ENCODE assay signal across 2 cellular contexts in the genomic region with DNA sequence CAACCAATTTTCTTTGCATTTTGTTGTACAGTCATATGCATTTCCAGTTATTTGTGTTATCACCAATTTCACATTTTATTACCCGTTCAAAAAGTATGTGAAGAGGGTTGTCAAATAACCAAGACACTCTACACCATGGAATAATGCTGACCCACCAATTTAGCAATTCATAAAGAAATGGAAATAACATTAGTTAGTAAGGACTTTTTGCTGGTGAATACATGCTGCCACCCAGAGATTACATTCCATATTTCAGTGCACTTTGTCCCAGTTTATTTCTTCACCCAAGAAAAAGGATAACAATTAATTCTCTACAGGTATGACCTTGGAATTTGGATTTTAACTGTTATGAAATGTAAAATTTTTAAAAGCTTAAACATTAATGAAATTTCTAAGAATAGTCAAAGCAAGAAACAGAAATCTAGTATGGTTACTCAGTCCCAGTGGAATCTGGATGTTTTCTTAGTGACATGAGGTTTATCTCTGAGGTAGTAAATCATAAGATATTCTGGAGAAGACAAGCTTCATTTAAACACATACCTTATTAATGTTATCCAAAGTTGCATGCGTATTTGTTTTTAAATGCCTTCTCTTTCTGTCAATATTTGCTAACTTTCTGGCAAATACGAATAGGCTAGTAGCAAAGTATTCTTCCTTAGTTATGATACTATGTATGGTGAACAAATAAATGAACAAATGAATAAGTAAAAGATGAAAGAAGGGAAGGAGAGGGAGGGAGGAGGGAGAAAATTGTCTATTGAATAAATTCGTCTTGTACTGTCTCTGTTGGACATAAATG.
TF ChIP-seq lines count a peak whose summit lies in the region.

No MANE protein-coding gene starts in this region.

TF ChIP-seq in HepG2, 621 proteins besides CTCF, POLR2A, EP300 and RAD21 (continues in another document):
- TF ChIP-seq PRMT3 (CRISPR knock-in tag; IDR thresholded peaks at IDR 0.05; ENCODE audit: borderline replicate concordance, low read depth) (no peak), CHD4 (IDR thresholded peaks at IDR 0.05; ENCODE audit: borderline replicate concordance, low read length) (no peak), MAFF (IDR thresholded peaks at IDR 0.05; ENCODE audit: low read depth, low read length) (peak; percentile 66), SCMH1 (CRISPR knock-in tag; IDR thresholded peaks at IDR 0.05; ENCODE audit: borderline replicate concordance) (no peak), PPARG (CRISPR knock-in tag; conservative IDR thresholded peaks at IDR 0.05) (peak; percentile 56), ZNF776 (CRISPR knock-in tag; IDR thresholded peaks at IDR 0.05) (no peak), TAF15 (IDR thresholded peaks at IDR 0.05; ENCODE audit: low read depth, low read length, poor library complexity, severe bottlenecking) (no peak), ZNF616 (CRISPR knock-in tag; IDR thresholded peaks at IDR 0.05; ENCODE audit: low read depth) (no peak), ZNF552 (CRISPR knock-in tag; IDR thresholded peaks at IDR 0.05; ENCODE audit: borderline replicate concordance) (no peak), DNMT1 (CRISPR knock-in tag; IDR thresholded peaks at IDR 0.05) (no peak), ZNF232 (CRISPR knock-in tag; IDR thresholded peaks at IDR 0.05; ENCODE audit: borderline replicate concordance) (no peak), ZBTB1 (CRISPR knock-in tag; IDR thresholded peaks at IDR 0.05; ENCODE audit: borderline replicate concordance) (no peak), ZNF761 (CRISPR knock-in tag; conservative IDR thresholded peaks at IDR 0.05) (no peak), HOXD1 (CRISPR knock-in tag; IDR thresholded peaks at IDR 0.05) (no peak), ZNF496 (CRISPR knock-in tag; IDR thresholded peaks at IDR 0.05; ENCODE audit: insufficient replicate concordance) (no peak), HES4 (CRISPR knock-in tag; IDR thresholded peaks at IDR 0.05; ENCODE audit: borderline replicate concordance) (no peak), ETV6 (CRISPR knock-in tag; conservative IDR thresholded peaks at IDR 0.05) (no peak), ZNF530 (CRISPR knock-in tag; IDR thresholded peaks at IDR 0.05; ENCODE audit: low read depth) (no peak), ZNF468 (CRISPR knock-in tag; IDR thresholded peaks at IDR 0.05) (no peak), CHCHD3 (CRISPR knock-in tag; IDR thresholded peaks at IDR 0.05) (no peak), TP53 (CRISPR knock-in tag; conservative IDR thresholded peaks at IDR 0.05) (no peak), FOXA3 (CRISPR knock-in tag; IDR thresholded peaks at IDR 0.05) (0 out of 2 replicates have a peak, but pooled peaks have one; percentile 13), PHF20 (CRISPR knock-in tag; IDR thresholded peaks at IDR 0.05) (no peak), MAFK (conservative IDR thresholded peaks at IDR 0.05 in 1 of 2, IDR thresholded peaks at IDR 0.05 in 1 of 2; ENCODE audit: low read length in 2 of 2) (peak; percentile 74 to 85), PHF5A (CRISPR knock-in tag; IDR thresholded peaks at IDR 0.05; ENCODE audit: low read depth, unreplicated experiment) (no peak), FOXM1 (CRISPR knock-in tag; IDR thresholded peaks at IDR 0.05) (no peak), FOXJ3 (CRISPR knock-in tag; IDR thresholded peaks at IDR 0.05; ENCODE audit: borderline replicate concordance) (peak; percentile 29; the same call in 1 of the 2 replicates), SRSF9 (IDR thresholded peaks at IDR 0.05; ENCODE audit: borderline replicate concordance, insufficient read depth, low read depth, low read length, poor library complexity, severe bottlenecking) (no peak), CEBPG (CRISPR knock-in tag; IDR thresholded peaks at IDR 0.05) (no peak), MIER2 (CRISPR knock-in tag; IDR thresholded peaks at IDR 0.05) (no peak), ZNF792 (CRISPR knock-in tag; IDR thresholded peaks at IDR 0.05) (no peak), RBAK (CRISPR knock-in tag; IDR thresholded peaks at IDR 0.05) (no peak)
- TF ChIP-seq, protein P1, sequence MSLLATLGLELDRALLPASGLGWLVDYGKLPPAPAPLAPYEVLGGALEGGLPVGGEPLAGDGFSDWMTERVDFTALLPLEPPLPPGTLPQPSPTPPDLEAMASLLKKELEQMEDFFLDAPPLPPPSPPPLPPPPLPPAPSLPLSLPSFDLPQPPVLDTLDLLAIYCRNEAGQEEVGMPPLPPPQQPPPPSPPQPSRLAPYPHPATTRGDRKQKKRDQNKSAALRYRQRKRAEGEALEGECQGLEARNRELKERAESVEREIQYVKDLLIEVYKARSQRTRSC (CRISPR knock-in tag; IDR thresholded peaks at IDR 0.05; ENCODE audit: low read depth): no peak
- TF ChIP-seq, protein P2, sequence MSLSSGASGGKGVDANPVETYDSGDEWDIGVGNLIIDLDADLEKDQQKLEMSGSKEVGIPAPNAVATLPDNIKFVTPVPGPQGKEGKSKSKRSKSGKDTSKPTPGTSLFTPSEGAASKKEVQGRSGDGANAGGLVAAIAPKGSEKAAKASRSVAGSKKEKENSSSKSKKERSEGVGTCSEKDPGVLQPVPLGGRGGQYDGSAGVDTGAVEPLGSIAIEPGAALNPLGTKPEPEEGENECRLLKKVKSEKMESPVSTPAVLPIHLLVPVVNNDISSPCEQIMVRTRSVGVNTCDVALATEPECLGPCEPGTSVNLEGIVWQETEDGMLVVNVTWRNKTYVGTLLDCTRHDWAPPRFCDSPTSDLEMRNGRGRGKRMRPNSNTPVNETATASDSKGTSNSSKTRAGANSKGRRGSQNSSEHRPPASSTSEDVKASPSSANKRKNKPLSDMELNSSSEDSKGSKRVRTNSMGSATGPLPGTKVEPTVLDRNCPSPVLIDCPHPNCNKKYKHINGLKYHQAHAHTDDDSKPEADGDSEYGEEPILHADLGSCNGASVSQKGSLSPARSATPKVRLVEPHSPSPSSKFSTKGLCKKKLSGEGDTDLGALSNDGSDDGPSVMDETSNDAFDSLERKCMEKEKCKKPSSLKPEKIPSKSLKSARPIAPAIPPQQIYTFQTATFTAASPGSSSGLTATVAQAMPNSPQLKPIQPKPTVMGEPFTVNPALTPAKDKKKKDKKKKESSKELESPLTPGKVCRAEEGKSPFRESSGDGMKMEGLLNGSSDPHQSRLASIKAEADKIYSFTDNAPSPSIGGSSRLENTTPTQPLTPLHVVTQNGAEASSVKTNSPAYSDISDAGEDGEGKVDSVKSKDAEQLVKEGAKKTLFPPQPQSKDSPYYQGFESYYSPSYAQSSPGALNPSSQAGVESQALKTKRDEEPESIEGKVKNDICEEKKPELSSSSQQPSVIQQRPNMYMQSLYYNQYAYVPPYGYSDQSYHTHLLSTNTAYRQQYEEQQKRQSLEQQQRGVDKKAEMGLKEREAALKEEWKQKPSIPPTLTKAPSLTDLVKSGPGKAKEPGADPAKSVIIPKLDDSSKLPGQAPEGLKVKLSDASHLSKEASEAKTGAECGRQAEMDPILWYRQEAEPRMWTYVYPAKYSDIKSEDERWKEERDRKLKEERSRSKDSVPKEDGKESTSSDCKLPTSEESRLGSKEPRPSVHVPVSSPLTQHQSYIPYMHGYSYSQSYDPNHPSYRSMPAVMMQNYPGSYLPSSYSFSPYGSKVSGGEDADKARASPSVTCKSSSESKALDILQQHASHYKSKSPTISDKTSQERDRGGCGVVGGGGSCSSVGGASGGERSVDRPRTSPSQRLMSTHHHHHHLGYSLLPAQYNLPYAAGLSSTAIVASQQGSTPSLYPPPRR (CRISPR knock-in tag; IDR thresholded peaks at IDR 0.05; ENCODE audit: borderline replicate concordance): no peak

TF ChIP-seq in SK-N-SH, 30 proteins besides CTCF, POLR2A, EP300 and RAD21:
- TF ChIP-seq RFX5 (IDR thresholded peaks at IDR 0.05; ENCODE audit: low read length): no peak
- TF ChIP-seq FOSL2 (IDR thresholded peaks at IDR 0.05; ENCODE audit: borderline replicate concordance, low read depth): no peak
- TF ChIP-seq USF1 (IDR thresholded peaks at IDR 0.05; ENCODE audit: borderline replicate concordance, low read depth): no peak
- no peak for TF ChIP-seq JUND (IDR thresholded peaks at IDR 0.05)
- TF ChIP-seq ELF1 (IDR thresholded peaks at IDR 0.05): no peak
- TF ChIP-seq RCOR1 (IDR thresholded peaks at IDR 0.05; ENCODE audit: low read length): no peak
- TF ChIP-seq, protein P3, sequence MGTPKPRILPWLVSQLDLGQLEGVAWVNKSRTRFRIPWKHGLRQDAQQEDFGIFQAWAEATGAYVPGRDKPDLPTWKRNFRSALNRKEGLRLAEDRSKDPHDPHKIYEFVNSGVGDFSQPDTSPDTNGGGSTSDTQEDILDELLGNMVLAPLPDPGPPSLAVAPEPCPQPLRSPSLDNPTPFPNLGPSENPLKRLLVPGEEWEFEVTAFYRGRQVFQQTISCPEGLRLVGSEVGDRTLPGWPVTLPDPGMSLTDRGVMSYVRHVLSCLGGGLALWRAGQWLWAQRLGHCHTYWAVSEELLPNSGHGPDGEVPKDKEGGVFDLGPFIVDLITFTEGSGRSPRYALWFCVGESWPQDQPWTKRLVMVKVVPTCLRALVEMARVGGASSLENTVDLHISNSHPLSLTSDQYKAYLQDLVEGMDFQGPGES (IDR thresholded peaks at IDR 0.05; ENCODE audit: low read depth, low read length): no peak
- no peak for TF ChIP-seq TAF1 (IDR thresholded peaks at IDR 0.05; ENCODE audit: borderline replicate concordance, low read depth, low read length)
- no peak for TF ChIP-seq FOXJ3 (CRISPR knock-in tag; IDR thresholded peaks at IDR 0.05)
- TF ChIP-seq YY1 (IDR thresholded peaks at IDR 0.05; ENCODE audit: low read depth): no peak
- TF ChIP-seq FOXM1 (IDR thresholded peaks at IDR 0.05; ENCODE audit: low read depth): no peak
- no peak for TF ChIP-seq EZH2phosphoT487 (IDR thresholded peaks at IDR 0.05; ENCODE audit: borderline replicate concordance, low read depth)
- TF ChIP-seq SMC3 (IDR thresholded peaks at IDR 0.05; ENCODE audit: low read depth, low read length): no peak
- no peak for TF ChIP-seq MXI1 (IDR thresholded peaks at IDR 0.05; ENCODE audit: low read depth, low read length)
